12 cellular contexts compared by ENCODE assay signal in the genomic region with DNA sequence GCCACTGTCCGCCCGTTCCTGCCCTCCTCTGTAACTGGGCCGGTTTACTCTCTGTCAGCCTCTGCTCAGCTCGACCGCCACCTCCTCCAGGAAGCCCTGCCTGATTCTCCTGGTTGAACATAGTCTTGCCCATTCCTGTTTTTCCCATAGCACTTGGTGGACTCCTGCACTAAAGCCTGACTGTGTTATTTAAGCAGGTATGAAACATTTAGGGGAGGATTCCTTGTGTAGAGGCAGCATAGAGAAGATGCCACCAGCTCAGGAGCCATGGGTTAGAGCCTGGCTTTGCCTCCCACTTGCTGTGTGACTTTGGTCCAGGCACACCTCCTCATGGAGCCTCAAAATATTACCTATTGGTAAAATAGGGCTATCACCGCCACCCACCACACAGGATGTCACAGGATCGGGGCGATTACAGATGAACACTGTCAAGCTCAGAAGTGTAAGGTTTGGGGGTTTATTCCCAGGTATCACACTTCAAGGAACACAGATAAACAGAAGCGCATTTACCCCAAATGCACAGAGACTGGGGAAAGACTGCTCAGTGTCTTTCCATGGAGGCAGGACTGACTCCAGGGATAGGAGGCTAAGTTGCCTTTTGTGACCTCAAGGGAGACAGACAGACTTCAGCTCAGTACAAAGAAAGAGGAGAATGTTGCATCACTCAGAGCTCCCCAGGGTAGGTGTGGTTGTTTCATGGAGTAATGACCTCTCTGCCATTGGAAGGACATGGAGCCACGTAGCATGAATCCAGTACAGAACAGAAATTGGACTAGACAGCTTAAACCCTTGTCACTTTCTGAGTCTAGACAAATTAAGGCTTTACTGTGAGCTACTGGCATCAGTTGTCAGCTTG. TPM values are rescaled to one million over a fixed set of nuclear protein-coding genes. Genes with fewer than 3 reads are reported as not detected.
A peak's percentile ranks its signal among the peaks of the same experiment; 100 is the strongest.
DNase-seq lines count a peak whose midpoint lies in the region; ATAC-seq, FAIRE-seq and TF ChIP-seq lines count a peak whose summit lies in the region.
"Had no signal": no experiment of that assay in that cellular context is flagged by ENCODE, and none has a peak within 500 bp of the region (broad histone marks: within the 10 kb centered on the region; RNA-seq: fewer than 3 reads in every experiment).

No MANE protein-coding gene starts in this region.

- H4K20me1 ChIP-seq in smooth muscle cell (ENCODE audit: low read depth): no peaks in the 10 kb centered on the region

- POLR2A ChIA-PET in GM10248 (lab: Yijun Ruan, JAX): interaction anchor here (0.9 to 1.1 kb wide), 2 partner anchors 15 to 22 kb away, joined by 3 to 4 read pairs; no protein-coding TSS in a partner anchor

- H2AFZ ChIP-seq in smooth muscle cell (ENCODE audit: low read depth): no peak overlapping the region

- intact Hi-C loops in left ventricle myocardium inferior (cut with micrococcal nuclease): loop anchor here (10.0 kb wide), 1 partner anchor 45 kb away; a partner anchor contains a TSS

- H3K4me1 ChIP-seq in left ventricle myocardium inferior (peaks cover 52% of the 10 kb centered on the region), smooth muscle cell (ENCODE audit: low read depth) (peaks cover 23% of the 10 kb centered on the region)

- peak overlapping the region; percentile 40 for H3K9ac ChIP-seq in smooth muscle cell (ENCODE audit: low read depth)

- H3K4me3 ChIP-seq in left ventricle myocardium inferior (no peak overlapping the region), smooth muscle cell (no peak overlapping the region)

- H3K27ac ChIP-seq in left ventricle myocardium inferior (replicated peaks) (peak overlapping the region; percentile 80), smooth muscle cell (ENCODE audit: low read depth) (peak overlapping the region; percentile 83)
- H3K27ac ChIP-seq: neutrophil had no signal

- no peak for ATAC-seq in GM21360 (IDR thresholded peaks at IDR 0.05; ENCODE audit: unreplicated experiment)

- H3K4me2 ChIP-seq in smooth muscle cell: peak overlapping the region; percentile 58

- peak; percentile 13; the same call in 1 of the 2 replicates for TF ChIP-seq POLR2A in GM12891 (IDR thresholded peaks at IDR 0.05; ENCODE audit: low read depth, low read length)

- CTCF ChIA-PET in GM10248 (lab: Yijun Ruan, JAX): interaction anchor here (0.5 to 3.2 kb wide), 6 partner anchors 9 to 164 kb away, joined by 3 to 10 read pairs (median 4); no protein-coding TSS in a partner anchor

- H3K36me3 ChIP-seq in left ventricle myocardium inferior: no peaks in the 10 kb centered on the region
- no peaks in the 10 kb centered on the region for H3K36me3 ChIP-seq in smooth muscle cell (ENCODE audit: low read depth)

- WGBS in smooth muscle cell (ENCODE audit: low lambda C conversion rate): 74% methylated on average over 10 of the region's 10 CpGs

- FAIRE-seq in GM12891 (lab: Jason Lieb, UNC): no peak

- DNase-seq in GM12891 (ENCODE audit: insufficient read length, low spot score): no peak
- peak; percentile 25 to 33 for DNase-seq in activated T-cell treated with anti-CD3 and anti-CD28 coated beads, Interleukin-2, amount 50 U/mL, for 48 hours
- no peak for DNase-seq in left ventricle myocardium inferior
- no peak for DNase-seq in smooth muscle cell (lab: John Stamatoyannopoulos, UW; ENCODE audit: unreplicated experiment)
- no peak for DNase-seq in islet precursor cell
- DNase-seq in HuH-7 (ENCODE audit: low spot score): no peak
- no peak for DNase-seq in GM10248 (ENCODE audit: extremely low spot score)
- DNase-seq: effector CD4-positive, alpha-beta T cell; NCI-H1092; stimulated activated naive CD4-positive, alpha-beta T cell had no signal

- H3K9me3 ChIP-seq in left ventricle myocardium inferior (replicated peaks): no peaks in the 10 kb centered on the region
- no peaks in the 10 kb centered on the region for H3K9me3 ChIP-seq in smooth muscle cell (replicated peaks; ENCODE audit: low read depth)
- H3K9me3 ChIP-seq: neutrophil had no signal

- TF ChIP-seq CTCF in left ventricle myocardium inferior (IDR thresholded peaks at IDR 0.05; ENCODE audit: borderline replicate concordance): no peak
- no peak for TF ChIP-seq CTCF in smooth muscle cell (IDR thresholded peaks at IDR 0.05; ENCODE audit: borderline replicate concordance, insufficient read depth, poor library complexity, severe bottlenecking)
- no peak for TF ChIP-seq CTCF in GM10248 (IDR thresholded peaks at IDR 0.05; ENCODE audit: control extremely low read depth, extremely low read depth, low read depth, missing control alignments)

- no peaks in the 10 kb centered on the region for H3K27me3 ChIP-seq in left ventricle myocardium inferior (ENCODE audit: low read depth)
- H3K27me3 ChIP-seq in smooth muscle cell (ENCODE audit: low read depth): no peaks in the 10 kb centered on the region
- H3K27me3 ChIP-seq: neutrophil had no signal

- H3K79me2 ChIP-seq in smooth muscle cell (ENCODE audit: low read depth): no peaks in the 10 kb centered on the region

- peaks cover 21% of the 10 kb centered on the region for H3F3A ChIP-seq in smooth muscle cell (ENCODE audit: low read depth)

TF ChIP-seq in GM12891, 5 proteins besides CTCF, POLR2A, EP300 and RAD21:
- TF ChIP-seq POLR2AphosphoS5 (IDR thresholded peaks at IDR 0.05; ENCODE audit: low read depth, low read length) (no peak; the same call in 1 of the 2 replicates), TAF1 (IDR thresholded peaks at IDR 0.05; ENCODE audit: low read depth, low read length) (no peak), POU2F2 (IDR thresholded peaks at IDR 0.05; ENCODE audit: low read depth, low read length) (no peak), SPI1 (IDR thresholded peaks at IDR 0.05; ENCODE audit: low read depth, low read length) (no peak), PAX5 (IDR thresholded peaks at IDR 0.05; ENCODE audit: insufficient read depth, low read length, severe bottlenecking) (no peak)
TF ChIP-seq in GM12891: peak in this region for 0.

RNA-seq across cellular contexts. Expression of a gene that starts 6.7 kb away (rescaled TPM):
- 107 TPM for polyA plus RNA-seq in GM12891 (2012; ENCODE audit: low read depth, missing spikeins)
- total RNA-seq in left ventricle myocardium inferior (2.6 TPM), smooth muscle cell (5.4 and 5.9 TPM in 2 replicates)
- polyA plus RNA-seq in smooth muscle cell: 2.9 and 4.6 TPM in 2 replicates

RNA-seq across cellular contexts. Expression of a gene that starts 42.9 kb away (rescaled TPM):
- 65.4 TPM for polyA plus RNA-seq in GM12891 (2012; ENCODE audit: low read depth, missing spikeins)
- 13.0 TPM for total RNA-seq in left ventricle myocardium inferior
- total RNA-seq in smooth muscle cell: 18.2 and 19.3 TPM in 2 replicates
- polyA plus RNA-seq in smooth muscle cell: 14.1 and 16.0 TPM in 2 replicates

Comparison
In these comparisons a context has a peak if more than half of its experiments do, and no peak if none do; other contexts are left out.
1. DNase-seq: peak in activated T-cell treated with anti-CD3 and anti-CD28 coated beads, Interleukin-2, amount 50 U/mL, for 48 hours (2 of 2); none in GM12891 (single experiment), left ventricle myocardium inferior (single experiment), smooth muscle cell (single experiment), islet precursor cell (single experiment), HuH-7 (single experiment) and GM10248 (single experiment).